Comparison of ENCODE assay signal across 8 cellular contexts in the genomic region with DNA sequence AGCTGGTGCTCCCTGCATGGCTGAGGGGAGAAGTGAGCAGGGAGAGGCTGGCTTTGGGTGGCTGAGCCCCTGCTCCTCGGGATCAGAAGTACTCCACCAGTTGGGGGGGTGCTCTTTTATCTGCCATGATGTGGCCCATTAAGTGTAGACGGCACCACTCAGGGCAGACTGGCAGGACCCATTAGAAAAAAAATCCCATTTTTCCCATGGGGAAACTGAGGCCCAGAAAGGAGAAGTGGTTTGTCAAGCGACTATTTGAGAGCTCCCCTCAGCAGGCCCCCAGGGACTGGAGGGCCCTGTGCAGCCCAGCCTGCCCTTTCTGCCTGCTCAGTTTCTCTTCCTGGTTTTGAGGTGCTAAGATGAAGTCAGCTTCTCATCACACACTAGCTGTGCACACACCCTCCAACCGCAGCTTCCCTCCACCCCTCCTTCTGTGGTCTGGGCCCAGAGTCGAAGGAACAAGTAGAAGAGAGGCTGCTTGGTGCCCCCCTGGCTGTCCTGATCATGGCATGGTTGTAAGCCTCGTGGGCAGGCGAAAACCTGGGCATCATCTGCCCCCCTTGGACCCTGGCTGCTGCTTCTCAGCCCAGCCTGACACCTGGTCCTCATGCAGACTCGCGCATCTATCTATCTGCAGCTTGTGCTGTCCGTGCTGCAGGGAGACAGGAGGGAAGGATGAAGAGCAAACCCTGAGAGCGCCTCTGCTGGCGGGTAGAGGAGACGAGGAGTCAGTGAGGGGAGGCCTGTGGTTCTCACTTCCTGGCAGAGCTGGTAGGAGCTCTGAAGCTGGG. TPM values are rescaled to one million over a fixed set of nuclear protein-coding genes. Genes with fewer than 3 reads are reported as not detected.
DNase-seq lines count a peak whose midpoint lies in the region; ATAC-seq and TF ChIP-seq lines count a peak whose summit lies in the region.

No MANE protein-coding gene starts in this region.

- ATAC-seq in GM21737 (IDR thresholded peaks at IDR 0.05; ENCODE audit: unreplicated experiment) (peak; percentile 35), activated B cell treated with CpG ODN at 0.5 μM for 24 hours (ENCODE audit: low read depth) (peak; percentile 60), left colon (peak; percentile 62)

- no peaks in the 10 kb centered on the region for H3K9me3 Mint-ChIP-seq in activated B cell treated with CpG ODN at 0.5 μM for 24 hours

- intact Hi-C loops in activated B cell treated with CpG ODN at 0.5 μM for 24 hours (cut with micrococcal nuclease) (loop anchor here (1.0 to 5.0 kb wide), 7 partner anchors 10 to 665 kb away; a partner anchor contains a TSS), left colon (cut with DNase I, micrococcal nuclease) (no loop called here)

- H3K27me3 Mint-ChIP-seq in activated B cell treated with CpG ODN at 0.5 μM for 24 hours: no peaks in the 10 kb centered on the region

- TF ChIP-seq CTCF in activated B cell treated with CpG ODN at 0.5 μM for 24 hours (IDR thresholded peaks at IDR 0.05): no peak
- TF ChIP-seq CTCF in cardiac fibroblast (IDR thresholded peaks at IDR 0.05; ENCODE audit: low read depth, low read length): peak; percentile 74

- POLR2A ChIA-PET in activated B cell treated with CpG ODN at 0.5 μM for 24 hours (lab: Charles Lee): interaction anchor here (0.7 to 32.5 kb wide), 28 partner anchors 5 to 666 kb away, joined by 3 to 2569 read pairs (median 4); a partner anchor contains a TSS

- peaks cover 90% of the 10 kb centered on the region for H3K4me1 Mint-ChIP-seq in activated B cell treated with CpG ODN at 0.5 μM for 24 hours

- DNase-seq in GDM1 (lab: John Stamatoyannopoulos, UW): peak; percentile 94
- DNase-seq in LHCN-M2 (ENCODE audit: low read depth): peak; percentile 65
- DNase-seq in activated B cell treated with CpG ODN at 0.5 μM for 24 hours: peak; percentile 82
- DNase-seq in cardiac fibroblast (ENCODE audit: low read depth in 2 of 2): peak; percentile 70 to 72
- peak; percentile 84 to 87 for DNase-seq in left colon
- peak; percentile 82 for DNase-seq in stimulated activated CD8-positive, alpha-beta memory T cell treated with anti-CD3 and anti-CD28 coated beads, Interleukin-12 subunit alpha, Interleukin-12 subunit beta, amount 100 ng/mL, for 1 hour (ENCODE audit: low read depth)
- DNase-seq in OCI-M2 (lab: John Stamatoyannopoulos, UW; ENCODE audit: unreplicated experiment): no peak

- H3K27ac Mint-ChIP-seq in activated B cell treated with CpG ODN at 0.5 μM for 24 hours: peak overlapping the region; percentile 99

- H3K4me3 Mint-ChIP-seq in activated B cell treated with CpG ODN at 0.5 μM for 24 hours: peak overlapping the region; percentile 89

- H3K4me3 ChIP-seq in cardiac fibroblast (replicated peaks in 1 of 2; ENCODE audit: low read depth in 2 of 2, low read length in 2 of 2): no peak overlapping the region

- CTCF ChIA-PET in activated B cell treated with CpG ODN at 0.5 μM for 24 hours (lab: Charles Lee): interaction anchor here (0.8 to 26.2 kb wide), 8 partner anchors 11 to 402 kb away, joined by 3 to 1146 read pairs (median 4); a partner anchor contains a TSS

- H3K36me3 Mint-ChIP-seq in activated B cell treated with CpG ODN at 0.5 μM for 24 hours (ENCODE audit: low read depth): peaks cover 72% of the 10 kb centered on the region

RNA-seq across cellular contexts. Expression of a gene that starts 5.6 kb away (rescaled TPM):
- total RNA-seq in LHCN-M2 (2014; rRNA removed) (22.2 and 28.8 TPM in 2 replicates), activated B cell treated with CpG ODN at 0.5 μM for 24 hours (540 and 557 TPM in 2 replicates), left colon (10 to 100 TPM; 84.8 to 96.9 TPM)
- 41.6 TPM for polyA plus RNA-seq in LHCN-M2 (2012)

RNA-seq across cellular contexts. Expression of a gene that starts 25.2 kb away (rescaled TPM):
- total RNA-seq in LHCN-M2 (2014; rRNA removed) (0.06 TPM in 1 of 2 replicates, not detected in the other), activated B cell treated with CpG ODN at 0.5 μM for 24 hours (1.0 and 2.2 TPM in 2 replicates), left colon (under 1 TPM in 1 of 2 donors, not detected in 1; 0.40 TPM)
- not detected for polyA plus RNA-seq in LHCN-M2 (2012)

RNA-seq across cellular contexts. Expression of a gene that starts 38.8 kb away (rescaled TPM):
- total RNA-seq in LHCN-M2 (2014; rRNA removed): not detected in 2 replicates
- not detected for polyA plus RNA-seq in LHCN-M2 (2012)
- total RNA-seq in activated B cell treated with CpG ODN at 0.5 μM for 24 hours: 0.16 TPM in 1 of 2 replicates, not detected in the other
- not detected for total RNA-seq in left colon

RNA-seq across cellular contexts. Expression of a gene that starts 39.0 kb away (rescaled TPM):
- total RNA-seq in LHCN-M2 (2014; rRNA removed): not detected in 2 replicates
- not detected for polyA plus RNA-seq in LHCN-M2 (2012)
- total RNA-seq in activated B cell treated with CpG ODN at 0.5 μM for 24 hours: 0.20 and 0.22 TPM in 2 replicates
- under 1 TPM in 1 of 2 donors, not detected in 1; 0.15 TPM for total RNA-seq in left colon

RNA-seq across cellular contexts. Expression of a gene that starts 55.5 kb away (rescaled TPM):
- total RNA-seq in LHCN-M2 (2014; rRNA removed): 31.5 and 36.4 TPM in 2 replicates
- 13.8 TPM for polyA plus RNA-seq in LHCN-M2 (2012)
- 43.6 and 52.1 TPM in 2 replicates for total RNA-seq in activated B cell treated with CpG ODN at 0.5 μM for 24 hours
- 10 to 100 TPM; 70.7 to 83.2 TPM for total RNA-seq in left colon
